Comparison of ENCODE assay signal across 33 cellular contexts in genomic region chr9:9778293-9778692, GRCh38.
"Had no signal": no experiment of that assay in that cellular context is flagged by ENCODE, and none has a peak within 500 bp of the region (broad histone marks: within the 10 kb centered on the region; RNA-seq: fewer than 3 reads in every experiment).

No MANE protein-coding gene starts in this region.

- H3K27me3 ChIP-seq: adrenal gland, body of pancreas, dorsolateral prefrontal cortex, esophagus muscularis mucosa, foreskin keratinocyte, gastrocnemius medialis, heart left ventricle had no signal

- H3K27ac Mint-ChIP-seq: activated CD4-positive, alpha-beta T cell treated with anti-CD3 and anti-CD28 coated beads, Interleukin-2, amount 10 ng/mL, durations not matched to agents 7 days and 5 days; activated CD8-positive, alpha-beta T cell treated with anti-CD3 and anti-CD28 coated beads for 36 hours; activated naive CD4-positive, alpha-beta T cell treated with anti-CD3 and anti-CD28 coated beads for 36 hours; activated naive CD4-positive, alpha-beta T cell treated with anti-CD3 and anti-CD28 coated beads, Interleukin-2, amount 50 U/mL, for 24 hours; activated naive CD8-positive, alpha-beta T cell treated with anti-CD3 and anti-CD28 coated beads for 36 hours; activated naive CD8-positive, alpha-beta T cell treated with anti-CD3 and anti-CD28 coated beads, Interleukin-2, amount 50 U/mL, for 24 hours; activated T-helper 1 cell treated with anti-CD3 and anti-CD28 coated beads, Interleukin-12 subunit alpha, Interleukin-12 subunit beta, Interleukin-2, Interleukin-4 antibody, amounts not matched to agents 30 ng/mL and 10 ng/mL and 1 ng/mL, durations not matched to agents 14 hours and 24 hours and 36 hours; activated T-helper 2 cell treated with anti-CD3 and anti-CD28 coated beads, Interferon-gamma antibody, Interleukin-2, Interleukin-4, amounts not matched to agents 10 μg/mL and 5 μg/mL and 100 μg/mL, durations not matched to agents 14 hours and 24 hours and 36 hours; endodermal cell; WTC11 had no signal

- DNase-seq: activated CD4-positive, alpha-beta T cell treated with anti-CD3 and anti-CD28 coated beads for 1 hour; activated CD4-positive, alpha-beta T cell treated with anti-CD3 and anti-CD28 coated beads for 4 hours; activated CD4-positive, alpha-beta T cell treated with anti-CD3 and anti-CD28 coated beads, Interleukin-2, amount 10 ng/mL, durations not matched to agents 7 days and 5 days; activated CD4-positive, alpha-beta T cell treated with anti-CD3 and anti-CD28 coated beads, Interleukin-2, amount 50 U/mL, for 48 hours; activated CD8-positive, alpha-beta memory T cell treated with anti-CD3 and anti-CD28 coated beads for 24 hours; activated CD8-positive, alpha-beta T cell treated with anti-CD3 and anti-CD28 coated beads for 36 hours; activated effector memory CD4-positive, alpha-beta T cell treated with anti-CD3 and anti-CD28 coated beads, Interleukin-2, amount 50 U/mL, for 16 hours; activated naive CD4-positive, alpha-beta T cell treated with anti-CD3 and anti-CD28 coated beads for 36 hours; activated naive CD8-positive, alpha-beta T cell treated with anti-CD3 and anti-CD28 coated beads for 36 hours; activated naive CD8-positive, alpha-beta T cell treated with anti-CD3 and anti-CD28 coated beads, Interleukin-2, amount 50 U/mL, for 24 hours; activated T-cell treated with anti-CD3 and anti-CD28 coated beads, Interleukin-2, amount 50 U/mL, for 1 hour; activated T-cell treated with anti-CD3 and anti-CD28 coated beads, Interleukin-2, amount 50 U/mL, for 48 hours; adrenal gland; amygdala; aorta; body of pancreas; caudate nucleus; dorsolateral prefrontal cortex; effector memory CD4-positive, alpha-beta T cell; endodermal cell; erythroblast; foreskin keratinocyte; gastrocnemius medialis; glutamatergic neuron; heart left ventricle; T-helper 2 cell had no signal

- H3K36me3 Mint-ChIP-seq: activated naive CD4-positive, alpha-beta T cell treated with anti-CD3 and anti-CD28 coated beads, Interleukin-2, amount 50 U/mL, for 24 hours; activated naive CD8-positive, alpha-beta T cell treated with anti-CD3 and anti-CD28 coated beads for 36 hours; WTC11 had no signal

- FAIRE-seq: colon had no signal

- H3K4me1 ChIP-seq: adrenal gland, body of pancreas, esophagus muscularis mucosa, foreskin keratinocyte, gastrocnemius medialis, heart left ventricle had no signal

- H3K4me3 ChIP-seq: adrenal gland, body of pancreas, dorsolateral prefrontal cortex, esophagus muscularis mucosa, gastrocnemius medialis, heart left ventricle had no signal

- H3K9me3 Mint-ChIP-seq: activated CD4-positive, alpha-beta T cell treated with anti-CD3 and anti-CD28 coated beads, Interleukin-2, amount 10 ng/mL, durations not matched to agents 7 days and 5 days; activated CD8-positive, alpha-beta T cell treated with anti-CD3 and anti-CD28 coated beads for 36 hours; activated naive CD4-positive, alpha-beta T cell treated with anti-CD3 and anti-CD28 coated beads for 36 hours; activated naive CD4-positive, alpha-beta T cell treated with anti-CD3 and anti-CD28 coated beads, Interleukin-2, amount 50 U/mL, for 24 hours; activated naive CD8-positive, alpha-beta T cell treated with anti-CD3 and anti-CD28 coated beads, Interleukin-2, amount 50 U/mL, for 24 hours; activated T-helper 1 cell treated with anti-CD3 and anti-CD28 coated beads, Interleukin-12 subunit alpha, Interleukin-12 subunit beta, Interleukin-2, Interleukin-4 antibody, amounts not matched to agents 30 ng/mL and 10 ng/mL and 1 ng/mL, durations not matched to agents 14 hours and 24 hours and 36 hours; activated T-helper 2 cell treated with anti-CD3 and anti-CD28 coated beads, Interferon-gamma antibody, Interleukin-2, Interleukin-4, amounts not matched to agents 10 μg/mL and 5 μg/mL and 100 μg/mL, durations not matched to agents 14 hours and 24 hours and 36 hours; endodermal cell had no signal

- H3K27ac ChIP-seq: adrenal gland, body of pancreas, dorsolateral prefrontal cortex, esophagus muscularis mucosa, foreskin keratinocyte, gastrocnemius medialis, heart left ventricle, VCaP had no signal

- H3K27me3 Mint-ChIP-seq: activated CD4-positive, alpha-beta T cell treated with anti-CD3 and anti-CD28 coated beads, Interleukin-2, amount 10 ng/mL, durations not matched to agents 7 days and 5 days; activated CD8-positive, alpha-beta T cell treated with anti-CD3 and anti-CD28 coated beads for 36 hours; activated naive CD4-positive, alpha-beta T cell treated with anti-CD3 and anti-CD28 coated beads, Interleukin-2, amount 50 U/mL, for 24 hours; activated naive CD8-positive, alpha-beta T cell treated with anti-CD3 and anti-CD28 coated beads for 36 hours; activated naive CD8-positive, alpha-beta T cell treated with anti-CD3 and anti-CD28 coated beads, Interleukin-2, amount 50 U/mL, for 24 hours had no signal

- H3K4me1 Mint-ChIP-seq: activated CD4-positive, alpha-beta T cell treated with anti-CD3 and anti-CD28 coated beads, Interleukin-2, amount 10 ng/mL, durations not matched to agents 7 days and 5 days; activated naive CD4-positive, alpha-beta T cell treated with anti-CD3 and anti-CD28 coated beads, Interleukin-2, amount 50 U/mL, for 24 hours; activated naive CD8-positive, alpha-beta T cell treated with anti-CD3 and anti-CD28 coated beads for 36 hours; activated naive CD8-positive, alpha-beta T cell treated with anti-CD3 and anti-CD28 coated beads, Interleukin-2, amount 50 U/mL, for 24 hours; endodermal cell; WTC11 had no signal

- H3K4me3 Mint-ChIP-seq: activated CD4-positive, alpha-beta T cell treated with anti-CD3 and anti-CD28 coated beads, Interleukin-2, amount 10 ng/mL, durations not matched to agents 7 days and 5 days; activated CD8-positive, alpha-beta T cell treated with anti-CD3 and anti-CD28 coated beads for 36 hours; activated naive CD4-positive, alpha-beta T cell treated with anti-CD3 and anti-CD28 coated beads for 36 hours; activated naive CD4-positive, alpha-beta T cell treated with anti-CD3 and anti-CD28 coated beads, Interleukin-2, amount 50 U/mL, for 24 hours; activated naive CD8-positive, alpha-beta T cell treated with anti-CD3 and anti-CD28 coated beads for 36 hours; activated naive CD8-positive, alpha-beta T cell treated with anti-CD3 and anti-CD28 coated beads, Interleukin-2, amount 50 U/mL, for 24 hours; activated T-helper 1 cell treated with anti-CD3 and anti-CD28 coated beads, Interleukin-12 subunit alpha, Interleukin-12 subunit beta, Interleukin-2, Interleukin-4 antibody, amounts not matched to agents 30 ng/mL and 10 ng/mL and 1 ng/mL, durations not matched to agents 14 hours and 24 hours and 36 hours; endodermal cell; WTC11 had no signal

- ATAC-seq: activated CD8-positive, alpha-beta T cell treated with anti-CD3 and anti-CD28 coated beads for 36 hours; activated naive CD8-positive, alpha-beta T cell treated with anti-CD3 and anti-CD28 coated beads, Interleukin-2, amount 50 U/mL, for 24 hours; body of pancreas; foreskin keratinocyte; gastrocnemius medialis; heart left ventricle; WTC11 had no signal

- H3K9me3 ChIP-seq: adrenal gland, body of pancreas, esophagus muscularis mucosa, gastrocnemius medialis, heart left ventricle had no signal

- H3K36me3 ChIP-seq: adrenal gland, esophagus muscularis mucosa, gastrocnemius medialis, heart left ventricle had no signal
